Comparison of ENCODE assay signal across 1 cellular context in genomic region chr12:92141585-92142244, GRCh38.
TF ChIP-seq lines count a peak whose summit lies in the region.

No MANE protein-coding gene starts in this region.

TF ChIP-seq in GM12878, 131 proteins besides CTCF, POLR2A, EP300 and RAD21 (continued from another document and continues in another):
- TF ChIP-seq, protein P1, sequence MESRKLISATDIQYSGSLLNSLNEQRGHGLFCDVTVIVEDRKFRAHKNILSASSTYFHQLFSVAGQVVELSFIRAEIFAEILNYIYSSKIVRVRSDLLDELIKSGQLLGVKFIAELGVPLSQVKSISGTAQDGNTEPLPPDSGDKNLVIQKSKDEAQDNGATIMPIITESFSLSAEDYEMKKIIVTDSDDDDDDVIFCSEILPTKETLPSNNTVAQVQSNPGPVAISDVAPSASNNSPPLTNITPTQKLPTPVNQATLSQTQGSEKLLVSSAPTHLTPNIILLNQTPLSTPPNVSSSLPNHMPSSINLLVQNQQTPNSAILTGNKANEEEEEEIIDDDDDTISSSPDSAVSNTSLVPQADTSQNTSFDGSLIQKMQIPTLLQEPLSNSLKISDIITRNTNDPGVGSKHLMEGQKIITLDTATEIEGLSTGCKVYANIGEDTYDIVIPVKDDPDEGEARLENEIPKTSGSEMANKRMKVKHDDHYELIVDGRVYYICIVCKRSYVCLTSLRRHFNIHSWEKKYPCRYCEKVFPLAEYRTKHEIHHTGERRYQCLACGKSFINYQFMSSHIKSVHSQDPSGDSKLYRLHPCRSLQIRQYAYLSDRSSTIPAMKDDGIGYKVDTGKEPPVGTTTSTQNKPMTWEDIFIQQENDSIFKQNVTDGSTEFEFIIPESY (IDR thresholded peaks at IDR 0.05): no peak
- TF ChIP-seq, protein P2, sequence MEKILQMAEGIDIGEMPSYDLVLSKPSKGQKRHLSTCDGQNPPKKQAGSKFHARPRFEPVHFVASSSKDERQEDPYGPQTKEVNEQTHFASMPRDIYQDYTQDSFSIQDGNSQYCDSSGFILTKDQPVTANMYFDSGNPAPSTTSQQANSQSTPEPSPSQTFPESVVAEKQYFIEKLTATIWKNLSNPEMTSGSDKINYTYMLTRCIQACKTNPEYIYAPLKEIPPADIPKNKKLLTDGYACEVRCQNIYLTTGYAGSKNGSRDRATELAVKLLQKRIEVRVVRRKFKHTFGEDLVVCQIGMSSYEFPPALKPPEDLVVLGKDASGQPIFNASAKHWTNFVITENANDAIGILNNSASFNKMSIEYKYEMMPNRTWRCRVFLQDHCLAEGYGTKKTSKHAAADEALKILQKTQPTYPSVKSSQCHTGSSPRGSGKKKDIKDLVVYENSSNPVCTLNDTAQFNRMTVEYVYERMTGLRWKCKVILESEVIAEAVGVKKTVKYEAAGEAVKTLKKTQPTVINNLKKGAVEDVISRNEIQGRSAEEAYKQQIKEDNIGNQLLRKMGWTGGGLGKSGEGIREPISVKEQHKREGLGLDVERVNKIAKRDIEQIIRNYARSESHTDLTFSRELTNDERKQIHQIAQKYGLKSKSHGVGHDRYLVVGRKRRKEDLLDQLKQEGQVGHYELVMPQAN (conservative IDR thresholded peaks at IDR 0.05): peak; percentile 52; the same call in 1 of the 2 replicates
- TF ChIP-seq, protein P3, sequence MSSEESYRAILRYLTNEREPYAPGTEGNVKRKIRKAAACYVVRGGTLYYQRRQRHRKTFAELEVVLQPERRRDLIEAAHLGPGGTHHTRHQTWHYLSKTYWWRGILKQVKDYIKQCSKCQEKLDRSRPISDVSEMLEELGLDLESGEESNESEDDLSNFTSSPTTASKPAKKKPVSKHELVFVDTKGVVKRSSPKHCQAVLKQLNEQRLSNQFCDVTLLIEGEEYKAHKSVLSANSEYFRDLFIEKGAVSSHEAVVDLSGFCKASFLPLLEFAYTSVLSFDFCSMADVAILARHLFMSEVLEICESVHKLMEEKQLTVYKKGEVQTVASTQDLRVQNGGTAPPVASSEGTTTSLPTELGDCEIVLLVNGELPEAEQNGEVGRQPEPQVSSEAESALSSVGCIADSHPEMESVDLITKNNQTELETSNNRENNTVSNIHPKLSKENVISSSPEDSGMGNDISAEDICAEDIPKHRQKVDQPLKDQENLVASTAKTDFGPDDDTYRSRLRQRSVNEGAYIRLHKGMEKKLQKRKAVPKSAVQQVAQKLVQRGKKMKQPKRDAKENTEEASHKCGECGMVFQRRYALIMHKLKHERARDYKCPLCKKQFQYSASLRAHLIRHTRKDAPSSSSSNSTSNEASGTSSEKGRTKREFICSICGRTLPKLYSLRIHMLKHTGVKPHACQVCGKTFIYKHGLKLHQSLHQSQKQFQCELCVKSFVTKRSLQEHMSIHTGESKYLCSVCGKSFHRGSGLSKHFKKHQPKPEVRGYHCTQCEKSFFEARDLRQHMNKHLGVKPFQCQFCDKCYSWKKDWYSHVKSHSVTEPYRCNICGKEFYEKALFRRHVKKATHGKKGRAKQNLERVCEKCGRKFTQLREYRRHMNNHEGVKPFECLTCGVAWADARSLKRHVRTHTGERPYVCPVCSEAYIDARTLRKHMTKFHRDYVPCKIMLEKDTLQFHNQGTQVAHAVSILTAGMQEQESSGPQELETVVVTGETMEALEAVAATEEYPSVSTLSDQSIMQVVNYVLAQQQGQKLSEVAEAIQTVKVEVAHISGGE (CRISPR knock-in tag; IDR thresholded peaks at IDR 0.05): no peak
- TF ChIP-seq GABPA (IDR thresholded peaks at IDR 0.05; ENCODE audit: low read depth): no peak
- TF ChIP-seq, protein P4, sequence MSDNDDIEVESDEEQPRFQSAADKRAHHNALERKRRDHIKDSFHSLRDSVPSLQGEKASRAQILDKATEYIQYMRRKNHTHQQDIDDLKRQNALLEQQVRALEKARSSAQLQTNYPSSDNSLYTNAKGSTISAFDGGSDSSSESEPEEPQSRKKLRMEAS (IDR thresholded peaks at IDR 0.05; ENCODE audit: low read depth, low read length): no peak
- TF ChIP-seq RUNX3 (IDR thresholded peaks at IDR 0.05; ENCODE audit: low read length): peak; percentile 33; the same call in 1 of the 2 replicates
- no peak for TF ChIP-seq ATF7 (IDR thresholded peaks at IDR 0.05; ENCODE audit: low read depth)
- no peak for TF ChIP-seq IRF4 (IDR thresholded peaks at IDR 0.05; ENCODE audit: low read depth, low read length)
- TF ChIP-seq POU2F2 (IDR thresholded peaks at IDR 0.05; ENCODE audit: borderline replicate concordance, low read depth, low read length): no peak
- TF ChIP-seq RBBP5 (conservative IDR thresholded peaks at IDR 0.05): no peak
- no peak for TF ChIP-seq PBX3 (IDR thresholded peaks at IDR 0.05; ENCODE audit: insufficient replicate concordance, low read depth, low read length)
- TF ChIP-seq MYC (IDR thresholded peaks at IDR 0.05; ENCODE audit: insufficient read depth, insufficient read length, insufficient replicate concordance, low read length, severe bottlenecking): no peak
- no peak for TF ChIP-seq SRF (IDR thresholded peaks at IDR 0.05; ENCODE audit: low read depth in 2 of 2, low read length in 2 of 2)
- no peak for TF ChIP-seq HSF1 (IDR thresholded peaks at IDR 0.05; ENCODE audit: low read depth, low read length)
- no peak for TF ChIP-seq ZNF217 (IDR thresholded peaks at IDR 0.05)
- TF ChIP-seq, protein P5, sequence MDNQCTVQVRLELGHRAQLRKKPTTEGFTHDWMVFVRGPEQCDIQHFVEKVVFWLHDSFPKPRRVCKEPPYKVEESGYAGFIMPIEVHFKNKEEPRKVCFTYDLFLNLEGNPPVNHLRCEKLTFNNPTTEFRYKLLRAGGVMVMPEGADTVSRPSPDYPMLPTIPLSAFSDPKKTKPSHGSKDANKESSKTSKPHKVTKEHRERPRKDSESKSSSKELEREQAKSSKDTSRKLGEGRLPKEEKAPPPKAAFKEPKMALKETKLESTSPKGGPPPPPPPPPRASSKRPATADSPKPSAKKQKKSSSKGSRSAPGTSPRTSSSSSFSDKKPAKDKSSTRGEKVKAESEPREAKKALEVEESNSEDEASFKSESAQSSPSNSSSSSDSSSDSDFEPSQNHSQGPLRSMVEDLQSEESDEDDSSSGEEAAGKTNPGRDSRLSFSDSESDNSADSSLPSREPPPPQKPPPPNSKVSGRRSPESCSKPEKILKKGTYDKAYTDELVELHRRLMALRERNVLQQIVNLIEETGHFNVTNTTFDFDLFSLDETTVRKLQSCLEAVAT (IDR thresholded peaks at IDR 0.05): peak; percentile 32; the same call in 1 of the 2 replicates
- TF ChIP-seq POLR2AphosphoS5 (IDR thresholded peaks at IDR 0.05; ENCODE audit: low read length): peak; percentile 81
- no peak for TF ChIP-seq HDGF (IDR thresholded peaks at IDR 0.05)
- TF ChIP-seq, protein P6, sequence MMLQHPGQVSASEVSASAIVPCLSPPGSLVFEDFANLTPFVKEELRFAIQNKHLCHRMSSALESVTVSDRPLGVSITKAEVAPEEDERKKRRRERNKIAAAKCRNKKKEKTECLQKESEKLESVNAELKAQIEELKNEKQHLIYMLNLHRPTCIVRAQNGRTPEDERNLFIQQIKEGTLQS (IDR thresholded peaks at IDR 0.05; ENCODE audit: borderline replicate concordance, extremely low read depth, low read depth, low read length): no peak
- TF ChIP-seq ASH2L (IDR thresholded peaks at IDR 0.05; ENCODE audit: borderline replicate concordance, low read depth): no peak
- TF ChIP-seq SIN3A (IDR thresholded peaks at IDR 0.05; ENCODE audit: low read depth, low read length): no peak; the same call in 1 of the 2 replicates
- TF ChIP-seq FOXM1 (IDR thresholded peaks at IDR 0.05; ENCODE audit: low read depth, low read length): no peak
- no peak for TF ChIP-seq HDAC6 (IDR thresholded peaks at IDR 0.05; ENCODE audit: unreplicated experiment)
- 0 out of 2 replicates have a peak, but pooled peaks have one; percentile 22 for TF ChIP-seq SMAD5 (IDR thresholded peaks at IDR 0.05; ENCODE audit: low read depth)
- TF ChIP-seq BACH1 (IDR thresholded peaks at IDR 0.05; ENCODE audit: borderline replicate concordance): 0 out of 2 replicates have a peak, but pooled peaks have one; percentile 12
- TF ChIP-seq POLR2AphosphoS2 (IDR thresholded peaks at IDR 0.05; ENCODE audit: low read depth, low read length): peak; percentile 18; the same call in 1 of the 2 replicates
- no peak for TF ChIP-seq NR2C1 (IDR thresholded peaks at IDR 0.05)
- no peak for TF ChIP-seq CREM (IDR thresholded peaks at IDR 0.05; ENCODE audit: low read depth)
- no peak for TF ChIP-seq ZNF592 (IDR thresholded peaks at IDR 0.05)
- no peak for TF ChIP-seq HDAC2 (IDR thresholded peaks at IDR 0.05)
- no peak for TF ChIP-seq E4F1 (IDR thresholded peaks at IDR 0.05; ENCODE audit: borderline replicate concordance, partially characterized antibody)
- no peak for TF ChIP-seq RFX5 (IDR thresholded peaks at IDR 0.05; ENCODE audit: low read depth, low read length)
- 0 out of 2 replicates have a peak, but pooled peaks have one; percentile 5 for TF ChIP-seq NFIC (IDR thresholded peaks at IDR 0.05; ENCODE audit: low read depth, low read length)
- TF ChIP-seq NFYA (IDR thresholded peaks at IDR 0.05; ENCODE audit: borderline replicate concordance, low read depth, low read length): no peak
- no peak for TF ChIP-seq SIX5 (IDR thresholded peaks at IDR 0.05; ENCODE audit: low read depth, low read length, severe bottlenecking)
- TF ChIP-seq RELA (IDR thresholded peaks at IDR 0.05; ENCODE audit: borderline replicate concordance, partially characterized antibody): no peak
